ENCODE assay signal across 18 cellular contexts in genomic region chr1:182565537-182565936, GRCh38.
"Had no signal": no experiment of that assay in that cellular context is flagged by ENCODE, and none has a peak within 500 bp of the region (broad histone marks: within the 10 kb centered on the region; RNA-seq: fewer than 3 reads in every experiment).

No MANE protein-coding gene starts in this region.

- H3K4me2 ChIP-seq: neural progenitor cell, smooth muscle cell had no signal

- H3K9ac ChIP-seq: neural progenitor cell had no signal

- H3K4me1 ChIP-seq: gastrocnemius medialis, left ventricle myocardium inferior, lower lobe of right lung, neural progenitor cell, thyroid gland had no signal

- DNase-seq: effector CD4-positive, alpha-beta T cell; gastrocnemius medialis; immature natural killer cell; kidney; left cardiac atrium; left ventricle myocardium inferior; lower lobe of right lung; nucleus accumbens; ovary; right cardiac atrium; stimulated activated CD4-positive, alpha-beta T cell treated with anti-CD3 and anti-CD28 coated beads, Interleukin-2, amount 100 ng/mL, for 48 hours; stimulated activated naive CD4-positive, alpha-beta T cell treated with Interleukin-2 at 50 U/mL for 16 hours; thyroid gland had no signal

- H3K4me3 ChIP-seq: coronary artery, gastrocnemius medialis, left ventricle myocardium inferior, lower lobe of right lung, neural progenitor cell, ovary, smooth muscle cell, thyroid gland had no signal

- H3K27me3 ChIP-seq: gastrocnemius medialis, neural progenitor cell, ovary, thyroid gland had no signal

- H2AFZ ChIP-seq: neural progenitor cell had no signal

- H3K27ac ChIP-seq: coronary artery, gastrocnemius medialis, left ventricle myocardium inferior, lower lobe of right lung, neural progenitor cell, ovary, thyroid gland had no signal

- ATAC-seq: gastrocnemius medialis; left cardiac atrium; lower lobe of right lung; natural killer cell treated with Interleukin-12 subunit alpha and Interleukin-12 subunit beta and Interleukin-15 and Interleukin-18, amount 100 ng/mL, for 72 hours; right cardiac atrium had no signal

- FAIRE-seq: urothelium cell line had no signal

- H3K9me3 ChIP-seq: gastrocnemius medialis, left ventricle myocardium inferior, lower lobe of right lung, ovary, thyroid gland had no signal

- H3K36me3 ChIP-seq: gastrocnemius medialis, left ventricle myocardium inferior, lower lobe of right lung, neural progenitor cell, ovary, thyroid gland had no signal
